ENCODE assay signal across 9 cellular contexts in the genomic region with DNA sequence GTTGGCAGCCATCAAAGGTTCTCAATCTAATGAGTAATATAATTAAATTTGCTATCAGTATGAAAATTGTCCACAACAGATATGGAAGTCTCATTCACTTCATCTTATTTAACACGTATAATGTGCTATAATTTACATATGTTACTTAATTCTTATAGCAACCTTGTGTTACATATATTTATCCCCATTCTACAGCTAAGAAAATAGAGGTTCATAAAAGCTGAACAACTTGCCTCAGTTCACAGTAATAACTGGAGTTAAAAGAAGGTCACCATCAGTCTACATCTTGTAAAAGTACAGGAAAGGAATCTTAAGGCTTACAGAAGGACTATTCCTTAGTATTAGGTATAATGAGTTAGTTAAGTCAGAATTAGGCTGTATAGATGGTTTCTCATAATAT.
"Had no signal": no experiment of that assay in that cellular context is flagged by ENCODE, and none has a peak within 500 bp of the region (broad histone marks: within the 10 kb centered on the region; RNA-seq: fewer than 3 reads in every experiment).

No MANE protein-coding gene starts in this region.

- H3K4me1 Mint-ChIP-seq: GM23338, H9 had no signal

- H3K9me3 Mint-ChIP-seq: GM23338, H9 had no signal

- H3K4me3 Mint-ChIP-seq: GM23338, H9 had no signal

- H3K9ac ChIP-seq: KMS-11 had no signal

- DNase-seq: H9, HCEC 1CT, IMR-90, KBM-7 had no signal

- FAIRE-seq: H1, H54 had no signal

- H2AFZ ChIP-seq: GM23338 had no signal

- H3K4me3 ChIP-seq: GM23338 had no signal

- H3K27ac Mint-ChIP-seq: GM23338, H9 had no signal

- H3K4me2 ChIP-seq: GM23338, KMS-11 had no signal

- H3K27ac ChIP-seq: HL-60, KMS-11 had no signal

- ATAC-seq: GM23338 had no signal
